Comparison of ENCODE assay signal across 1 cellular context in the genomic region with DNA sequence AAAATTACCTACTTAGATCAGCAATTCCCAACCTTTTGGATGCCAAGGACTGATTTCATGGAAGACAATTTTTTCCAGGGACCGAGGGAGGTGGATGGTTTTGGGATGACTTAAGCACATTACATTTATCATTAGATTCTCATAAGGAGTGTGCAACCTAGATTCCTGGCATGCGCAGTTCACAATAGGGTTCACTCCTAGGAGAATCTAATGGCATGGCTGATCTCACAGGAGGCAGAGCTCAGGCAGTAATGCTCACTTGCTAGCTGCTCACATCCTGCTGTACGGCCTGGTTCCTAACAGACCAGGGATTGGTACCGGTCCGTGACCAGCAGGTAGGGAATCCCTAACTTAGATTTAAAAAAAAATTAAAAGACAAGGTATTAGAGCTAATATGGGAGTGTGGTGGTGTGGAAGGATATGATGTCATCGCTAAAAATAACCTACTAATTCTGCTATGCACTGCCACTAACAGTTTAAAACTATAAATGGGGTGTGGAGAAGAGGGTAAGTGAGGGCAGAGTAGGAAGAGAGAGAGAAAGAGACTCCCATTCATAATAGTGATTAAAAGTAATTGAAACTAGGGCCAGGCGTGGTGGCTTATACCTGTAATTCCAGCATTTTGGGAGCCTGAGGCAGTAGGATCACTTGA.
TF ChIP-seq lines count a peak whose summit lies in the region.

No MANE protein-coding gene starts in this region.

TF ChIP-seq in GM23338, 12 proteins besides CTCF, POLR2A, EP300 and RAD21 (continued from another document):
- TF ChIP-seq, protein P1, sequence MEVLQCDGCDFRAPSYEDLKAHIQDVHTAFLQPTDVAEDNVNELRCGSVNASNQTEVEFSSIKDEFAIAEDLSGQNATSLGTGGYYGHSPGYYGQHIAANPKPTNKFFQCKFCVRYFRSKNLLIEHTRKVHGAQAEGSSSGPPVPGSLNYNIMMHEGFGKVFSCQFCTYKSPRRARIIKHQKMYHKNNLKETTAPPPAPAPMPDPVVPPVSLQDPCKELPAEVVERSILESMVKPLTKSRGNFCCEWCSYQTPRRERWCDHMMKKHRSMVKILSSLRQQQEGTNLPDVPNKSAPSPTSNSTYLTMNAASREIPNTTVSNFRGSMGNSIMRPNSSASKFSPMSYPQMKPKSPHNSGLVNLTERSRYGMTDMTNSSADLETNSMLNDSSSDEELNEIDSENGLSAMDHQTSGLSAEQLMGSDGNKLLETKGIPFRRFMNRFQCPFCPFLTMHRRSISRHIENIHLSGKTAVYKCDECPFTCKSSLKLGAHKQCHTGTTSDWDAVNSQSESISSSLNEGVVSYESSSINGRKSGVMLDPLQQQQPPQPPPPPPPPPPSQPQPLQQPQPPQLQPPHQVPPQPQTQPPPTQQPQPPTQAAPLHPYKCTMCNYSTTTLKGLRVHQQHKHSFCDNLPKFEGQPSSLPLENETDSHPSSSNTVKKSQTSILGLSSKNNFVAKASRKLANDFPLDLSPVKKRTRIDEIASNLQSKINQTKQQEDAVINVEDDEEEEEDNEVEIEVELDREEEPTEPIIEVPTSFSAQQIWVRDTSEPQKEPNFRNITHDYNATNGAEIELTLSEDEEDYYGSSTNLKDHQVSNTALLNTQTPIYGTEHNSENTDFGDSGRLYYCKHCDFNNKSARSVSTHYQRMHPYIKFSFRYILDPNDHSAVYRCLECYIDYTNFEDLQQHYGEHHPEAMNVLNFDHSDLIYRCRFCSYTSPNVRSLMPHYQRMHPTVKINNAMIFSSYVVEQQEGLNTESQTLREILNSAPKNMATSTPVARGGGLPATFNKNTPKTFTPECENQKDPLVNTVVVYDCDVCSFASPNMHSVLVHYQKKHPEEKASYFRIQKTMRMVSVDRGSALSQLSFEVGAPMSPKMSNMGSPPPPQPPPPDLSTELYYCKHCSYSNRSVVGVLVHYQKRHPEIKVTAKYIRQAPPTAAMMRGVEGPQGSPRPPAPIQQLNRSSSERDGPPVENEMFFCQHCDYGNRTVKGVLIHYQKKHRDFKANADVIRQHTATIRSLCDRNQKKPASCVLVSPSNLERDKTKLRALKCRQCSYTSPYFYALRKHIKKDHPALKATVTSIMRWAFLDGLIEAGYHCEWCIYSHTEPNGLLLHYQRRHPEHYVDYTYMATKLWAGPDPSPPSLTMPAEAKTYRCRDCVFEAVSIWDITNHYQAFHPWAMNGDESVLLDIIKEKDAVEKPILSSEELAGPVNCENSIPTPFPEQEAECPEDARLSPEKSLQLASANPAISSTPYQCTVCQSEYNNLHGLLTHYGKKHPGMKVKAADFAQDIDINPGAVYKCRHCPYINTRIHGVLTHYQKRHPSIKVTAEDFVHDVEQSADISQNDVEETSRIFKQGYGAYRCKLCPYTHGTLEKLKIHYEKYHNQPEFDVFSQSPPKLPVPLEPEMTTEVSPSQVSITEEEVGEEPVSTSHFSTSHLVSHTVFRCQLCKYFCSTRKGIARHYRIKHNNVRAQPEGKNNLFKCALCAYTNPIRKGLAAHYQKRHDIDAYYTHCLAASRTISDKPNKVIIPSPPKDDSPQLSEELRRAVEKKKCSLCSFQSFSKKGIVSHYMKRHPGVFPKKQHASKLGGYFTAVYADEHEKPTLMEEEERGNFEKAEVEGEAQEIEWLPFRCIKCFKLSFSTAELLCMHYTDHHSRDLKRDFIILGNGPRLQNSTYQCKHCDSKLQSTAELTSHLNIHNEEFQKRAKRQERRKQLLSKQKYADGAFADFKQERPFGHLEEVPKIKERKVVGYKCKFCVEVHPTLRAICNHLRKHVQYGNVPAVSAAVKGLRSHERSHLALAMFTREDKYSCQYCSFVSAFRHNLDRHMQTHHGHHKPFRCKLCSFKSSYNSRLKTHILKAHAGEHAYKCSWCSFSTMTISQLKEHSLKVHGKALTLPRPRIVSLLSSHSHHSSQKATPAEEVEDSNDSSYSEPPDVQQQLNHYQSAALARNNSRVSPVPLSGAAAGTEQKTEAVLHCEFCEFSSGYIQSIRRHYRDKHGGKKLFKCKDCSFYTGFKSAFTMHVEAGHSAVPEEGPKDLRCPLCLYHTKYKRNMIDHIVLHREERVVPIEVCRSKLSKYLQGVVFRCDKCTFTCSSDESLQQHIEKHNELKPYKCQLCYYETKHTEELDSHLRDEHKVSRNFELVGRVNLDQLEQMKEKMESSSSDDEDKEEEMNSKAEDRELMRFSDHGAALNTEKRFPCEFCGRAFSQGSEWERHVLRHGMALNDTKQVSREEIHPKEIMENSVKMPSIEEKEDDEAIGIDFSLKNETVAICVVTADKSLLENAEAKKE (CRISPR knock-in tag; IDR thresholded peaks at IDR 0.05) = no peak
- TF ChIP-seq ZNF114 (CRISPR knock-in tag; IDR thresholded peaks at IDR 0.05) (no peak), EZH2 (IDR thresholded peaks at IDR 0.05; ENCODE audit: low read depth, unreplicated experiment) (no peak), POLR2AphosphoS5 (IDR thresholded peaks at IDR 0.05; ENCODE audit: low read depth) (no peak), CREB1 (CRISPR knock-in tag; IDR thresholded peaks at IDR 0.05; ENCODE audit: low read depth) (no peak), NANOG (IDR thresholded peaks at IDR 0.05; ENCODE audit: borderline replicate concordance) (no peak), EZH2phosphoT487 (IDR thresholded peaks at IDR 0.05; ENCODE audit: unreplicated experiment) (no peak), STAT1 (IDR thresholded peaks at IDR 0.05; ENCODE audit: unreplicated experiment) (no peak)
TF ChIP-seq in GM23338: peak in this region for 0.
